ENCODE assay signal across 8 cellular contexts in the genomic region with DNA sequence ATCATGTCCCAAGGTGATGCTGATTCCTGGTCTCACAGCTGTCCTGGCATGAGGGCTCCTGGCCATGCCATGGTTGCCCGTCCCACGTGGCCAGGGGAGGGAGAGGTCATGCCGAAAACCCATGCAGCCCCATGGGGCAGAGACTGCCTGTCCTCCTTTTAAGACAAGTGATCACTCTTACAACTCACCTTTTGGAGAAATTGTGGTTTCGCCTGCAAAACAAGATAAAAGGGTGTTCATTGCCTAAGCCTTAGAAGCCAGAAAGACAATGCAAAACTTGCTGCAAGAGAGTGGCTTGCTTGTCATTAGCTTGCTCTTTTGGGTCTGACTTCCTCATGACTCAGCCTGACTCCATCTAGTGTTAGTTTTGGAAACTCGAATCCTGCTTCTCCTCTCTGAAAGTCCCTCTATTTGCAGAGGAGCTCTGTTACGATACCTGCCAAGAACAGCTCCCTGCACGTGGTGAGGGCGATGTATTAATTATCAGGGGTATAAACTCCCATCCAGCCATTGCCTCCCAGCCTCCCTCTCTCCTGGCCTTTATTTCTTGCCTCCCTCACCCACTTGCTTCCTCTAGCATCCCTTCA. TPM values are rescaled to one million over a fixed set of nuclear protein-coding genes. Genes with fewer than 3 reads are reported as not detected.
DNase-seq lines count a peak whose midpoint lies in the region; ATAC-seq, FAIRE-seq and TF ChIP-seq lines count a peak whose summit lies in the region.

No MANE protein-coding gene starts in this region.

- H3K4me1 Mint-ChIP-seq in neural progenitor cell = peaks cover 3% of the 10 kb centered on the region

- H3F3A ChIP-seq in neural progenitor cell (ENCODE audit: low read depth) = no peaks in the 10 kb centered on the region

- no peak for ATAC-seq in GM21786 (IDR thresholded peaks at IDR 0.05; ENCODE audit: unreplicated experiment)
- ATAC-seq in HG03432 (IDR thresholded peaks at IDR 0.05; ENCODE audit: unreplicated experiment) = no peak

- no peak overlapping the region for H2AFZ ChIP-seq in endothelial cell of umbilical vein (ENCODE audit: low read depth, low read length)
- H2AFZ ChIP-seq in neural progenitor cell (replicated peaks) = peak overlapping the region; percentile 48

- no peak overlapping the region for H3K4me3 ChIP-seq in endothelial cell of umbilical vein (replicated peaks in 1 of 3; ENCODE audit: insufficient read depth in 1 of 3, low read depth in 1 of 3, low read length in 3 of 3)
- H3K4me3 ChIP-seq in neural progenitor cell = no peak overlapping the region

- no peak for FAIRE-seq in endothelial cell of umbilical vein (lab: Jason Lieb, UNC)

- H3K27ac Mint-ChIP-seq in neural progenitor cell = no peak overlapping the region

- CTCF ChIA-PET in endothelial cell of umbilical vein (lab: Charles Lee) = interaction anchor here (0.8 to 3.3 kb wide), 13 partner anchors 9 to 505 kb away, joined by 3 to 28 read pairs (median 4); no protein-coding TSS in a partner anchor

- H4K20me1 ChIP-seq in endothelial cell of umbilical vein (replicated peaks; ENCODE audit: control insufficient read depth, extremely low read depth, insufficient read depth, low read length) (no peaks in the 10 kb centered on the region), neural progenitor cell (ENCODE audit: low read depth) (no peaks in the 10 kb centered on the region)

- H3K4me2 ChIP-seq in endothelial cell of umbilical vein (ENCODE audit: insufficient read depth, low read length) (no peak overlapping the region), neural progenitor cell (no peak overlapping the region)

- TF ChIP-seq CTCF in endothelial cell of umbilical vein (IDR thresholded peaks at IDR 0.05; ENCODE audit: extremely low read depth in 1 of 2, insufficient read depth in 1 of 2, low read depth in 1 of 2, low read length in 2 of 2) (peak in 1 of 2 donors; percentile 22), neural progenitor cell (IDR thresholded peaks at IDR 0.05) (peak; percentile 41)

- H3K4me1 ChIP-seq in endothelial cell of umbilical vein (ENCODE audit: control insufficient read depth, extremely low read depth, insufficient read depth, low read length) (no peaks in the 10 kb centered on the region), neural progenitor cell (no peaks in the 10 kb centered on the region)

- H3K27me3 Mint-ChIP-seq in neural progenitor cell (ENCODE audit: insufficient read depth, low read depth) = peaks cover 7% of the 10 kb centered on the region

- H3K9me3 Mint-ChIP-seq in neural progenitor cell = peaks cover 3% of the 10 kb centered on the region

- H3K36me3 Mint-ChIP-seq in neural progenitor cell = no peaks in the 10 kb centered on the region

- dilution Hi-C loops in endothelial cell of umbilical vein (cut with MboI; ENCODE audit: extremely low pct_ligation_motif_present, low sequenced_read_pairs) = no loop called here

- DNase-seq in EL (peak; percentile 55), NCI-H748 treated with DMSO at 0.1 percent for 48 hours (lab: John Stamatoyannopoulos, UW) (peak; percentile 0), endothelial cell of umbilical vein (ENCODE audit: low read depth, low spot score) (peak; percentile 7), neural progenitor cell (ENCODE audit: low spot score) (peak; percentile 49), UCSD-AML1 (lab: John Stamatoyannopoulos, UW; ENCODE audit: unreplicated experiment) (no peak), activated gamma-delta T cell treated with Interleukin-2 at 50 U/mL for 16 hours (no peak)

- BruUV-seq in endothelial cell of umbilical vein (replicated peaks; lab: Mats Ljungman, UMichigan) = no TSS peak

- no peak for TF ChIP-seq POLR2A in endothelial cell of umbilical vein (IDR thresholded peaks at IDR 0.05; ENCODE audit: low read depth, low read length)

- H3K9me3 ChIP-seq in endothelial cell of umbilical vein (replicated peaks; ENCODE audit: control insufficient read depth, insufficient read depth, low read length) (no peaks in the 10 kb centered on the region), neural progenitor cell (ENCODE audit: low read depth) (peaks cover 4% of the 10 kb centered on the region)

- POLR2A ChIA-PET in endothelial cell of umbilical vein (lab: Charles Lee) = no interaction called here

- no peak overlapping the region for H3K4me3 Mint-ChIP-seq in neural progenitor cell

- H3K79me2 ChIP-seq in endothelial cell of umbilical vein (ENCODE audit: control insufficient read depth, insufficient read depth, low read length) (no peaks in the 10 kb centered on the region), neural progenitor cell (ENCODE audit: low read depth) (no peaks in the 10 kb centered on the region)

- H3K36me3 ChIP-seq in endothelial cell of umbilical vein (ENCODE audit: control insufficient read depth in 2 of 2, extremely low read depth in 1 of 2, insufficient read depth in 2 of 2, low read length in 2 of 2) (no peaks in the 10 kb centered on the region), neural progenitor cell (no peaks in the 10 kb centered on the region)

- no peaks in the 10 kb centered on the region for H3K9me1 ChIP-seq in endothelial cell of umbilical vein (replicated peaks; ENCODE audit: control insufficient read depth, extremely low read depth, insufficient read depth, low read length)

- no peak overlapping the region for H3K9ac ChIP-seq in endothelial cell of umbilical vein (replicated peaks; ENCODE audit: extremely low read depth, insufficient read depth, low read length)
- no peak overlapping the region for H3K9ac ChIP-seq in neural progenitor cell

- no peaks in the 10 kb centered on the region for H3K27me3 ChIP-seq in endothelial cell of umbilical vein (ENCODE audit: control insufficient read depth in 2 of 2, insufficient read depth in 2 of 2, low read length in 2 of 2)
- H3K27me3 ChIP-seq in neural progenitor cell = no peaks in the 10 kb centered on the region

- intact Hi-C loops in endothelial cell of umbilical vein (cut with micrococcal nuclease) = no loop called here

- H3K27ac ChIP-seq in endothelial cell of umbilical vein (ENCODE audit: insufficient read depth, low read depth, low read length) (no peak overlapping the region), neural progenitor cell (no peak overlapping the region)

TF ChIP-seq in endothelial cell of umbilical vein, 7 proteins besides CTCF, POLR2A, EP300 and RAD21:
- no peak for TF ChIP-seq MYC (IDR thresholded peaks at IDR 0.05; ENCODE audit: low read depth, low read length)
- no peak for TF ChIP-seq EZH2 (IDR thresholded peaks at IDR 0.05; ENCODE audit: borderline replicate concordance, low read depth, low read length, severe bottlenecking)
- TF ChIP-seq POLR2AphosphoS5 (IDR thresholded peaks at IDR 0.05; ENCODE audit: insufficient read depth, low read depth, low read length) = no peak
- TF ChIP-seq FOS (IDR thresholded peaks at IDR 0.05; ENCODE audit: borderline replicate concordance, insufficient read depth, low read length) = no peak
- TF ChIP-seq GATA2 (IDR thresholded peaks at IDR 0.05; ENCODE audit: insufficient read depth, insufficient read length, low read depth, low read length) = no peak
- TF ChIP-seq JUN (IDR thresholded peaks at IDR 0.05; ENCODE audit: borderline replicate concordance, insufficient read depth, insufficient read length, low read depth) = no peak

RNA-seq across cellular contexts. Expression of gene TMEM273, which starts 26.7 kb away (rescaled TPM):
- total RNA-seq in endothelial cell of umbilical vein = 2.1 and 3.7 TPM in 2 replicates
- 1.9 and 2.9 TPM in 2 replicates for polyA plus RNA-seq in endothelial cell of umbilical vein
- 2.3 TPM in 2 replicates for polyA plus RNA-seq in endothelial cell of umbilical vein (2011; cell fraction: cytosol; rRNA removed)
- polyA plus RNA-seq in endothelial cell of umbilical vein (2011; cell fraction: nucleus; rRNA removed) = 5.2 and 6.1 TPM in 2 replicates
- polyA plus RNA-seq in endothelial cell of umbilical vein (2012) = 3.3 and 4.6 TPM in 2 replicates
- polyA minus RNA-seq in endothelial cell of umbilical vein = 3.9 and 5.6 TPM in 2 replicates
- polyA minus RNA-seq in endothelial cell of umbilical vein (2011; cell fraction: cytosol; rRNA and poly(A)+ RNA removed) = not detected
- polyA minus RNA-seq in endothelial cell of umbilical vein (2011; cell fraction: nucleus; rRNA and poly(A)+ RNA removed) = 3.1 and 4.6 TPM in 2 replicates
- not detected in 2 replicates for total RNA-seq in neural progenitor cell (ENCODE audit: low replicate concordance)

RNA-seq across cellular contexts. Expression of gene FAM170B, which starts 27.7 kb away (rescaled TPM):
- total RNA-seq in endothelial cell of umbilical vein (not detected in 2 replicates), neural progenitor cell (ENCODE audit: low replicate concordance) (not detected in 2 replicates)
- polyA plus RNA-seq in endothelial cell of umbilical vein = not detected in 2 replicates
- polyA plus RNA-seq in endothelial cell of umbilical vein (2011; cell fraction: cytosol; rRNA removed) = not detected in 2 replicates
- not detected in 2 replicates for polyA plus RNA-seq in endothelial cell of umbilical vein (2011; cell fraction: nucleus; rRNA removed)
- not detected in 2 replicates for polyA plus RNA-seq in endothelial cell of umbilical vein (2012)
- polyA minus RNA-seq in endothelial cell of umbilical vein = not detected in 2 replicates
- not detected for polyA minus RNA-seq in endothelial cell of umbilical vein (2011; cell fraction: cytosol; rRNA and poly(A)+ RNA removed)
- polyA minus RNA-seq in endothelial cell of umbilical vein (2011; cell fraction: nucleus; rRNA and poly(A)+ RNA removed) = not detected in 2 replicates

RNA-seq across cellular contexts. Expression of gene VSTM4, which starts 46.2 kb away (rescaled TPM):
- total RNA-seq in endothelial cell of umbilical vein = 0.07 and 0.12 TPM in 2 replicates
- polyA plus RNA-seq in endothelial cell of umbilical vein = 0.06 and 0.07 TPM in 2 replicates
- 0.04 TPM in 2 replicates for polyA plus RNA-seq in endothelial cell of umbilical vein (2011; cell fraction: cytosol; rRNA removed)
- 0.07 TPM in 2 replicates for polyA plus RNA-seq in endothelial cell of umbilical vein (2011; cell fraction: nucleus; rRNA removed)
- 0.31 and 0.33 TPM in 2 replicates for polyA plus RNA-seq in endothelial cell of umbilical vein (2012)
- polyA minus RNA-seq in endothelial cell of umbilical vein = 0.23 and 0.39 TPM in 2 replicates
- not detected for polyA minus RNA-seq in endothelial cell of umbilical vein (2011; cell fraction: cytosol; rRNA and poly(A)+ RNA removed)
- polyA minus RNA-seq in endothelial cell of umbilical vein (2011; cell fraction: nucleus; rRNA and poly(A)+ RNA removed) = 0.38 TPM in 1 of 2 replicates, not detected in the other
- 0.92 and 1.2 TPM in 2 replicates for total RNA-seq in neural progenitor cell (ENCODE audit: low replicate concordance)

Comparison
In these comparisons a context has a peak if more than half of its experiments do, and no peak if none do; other contexts are left out.
1. DNase-seq: peak in EL (single experiment), NCI-H748 treated with DMSO at 0.1 percent for 48 hours (single experiment), endothelial cell of umbilical vein (single experiment) and neural progenitor cell (single experiment); none in UCSD-AML1 (single experiment) and activated gamma-delta T cell treated with Interleukin-2 at 50 U/mL for 16 hours (single experiment).